Comparison of ENCODE assay signal across 8 cellular contexts in the genomic region with DNA sequence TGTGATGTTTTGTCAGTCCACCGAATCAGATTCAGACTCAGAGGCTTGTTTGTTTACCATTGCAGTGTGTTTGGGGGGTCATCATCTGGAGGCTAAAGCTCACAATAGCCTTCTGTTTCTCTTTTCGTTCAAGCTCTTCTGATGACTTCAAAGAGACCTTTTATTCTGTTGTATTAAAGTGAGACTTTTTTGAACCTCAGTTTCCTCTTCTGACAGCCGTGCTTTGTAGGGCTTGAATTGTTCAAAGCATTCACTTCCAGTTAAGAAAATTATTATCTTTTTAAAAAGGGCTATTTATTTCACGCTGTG. TPM values are rescaled to one million over a fixed set of nuclear protein-coding genes. Genes with fewer than 3 reads are reported as not detected.
DNase-seq lines count a peak whose midpoint lies in the region; ATAC-seq, FAIRE-seq and TF ChIP-seq lines count a peak whose summit lies in the region.

No MANE protein-coding gene starts in this region.

- H3K23ac ChIP-seq in mesendoderm (ENCODE audit: low read length), result no peak overlapping the region

- TF ChIP-seq CTCF in OCI-LY3 (IDR thresholded peaks at IDR 0.05; ENCODE audit: low read depth, low read length), result no peak
- TF ChIP-seq CTCF in endothelial cell of umbilical vein (IDR thresholded peaks at IDR 0.05; ENCODE audit: extremely low read depth in 1 of 2, insufficient read depth in 1 of 2, low read depth in 1 of 2, low read length in 2 of 2), result no peak
- no peak for TF ChIP-seq CTCF in neutrophil (IDR thresholded peaks at IDR 0.05)

- TSS peak; percentile 26 for BruUV-seq in endothelial cell of umbilical vein (replicated peaks; lab: Mats Ljungman, UMichigan)

- H3K79me1 ChIP-seq in mesendoderm (ENCODE audit: low read length), result no peaks in the 10 kb centered on the region

- H3K79me2 ChIP-seq in OCI-LY3 (ENCODE audit: low read length), result peaks cover 10% of the 10 kb centered on the region; the same call in 1 of the 2 replicates
- peaks cover 3% of the 10 kb centered on the region for H3K79me2 ChIP-seq in endothelial cell of umbilical vein (ENCODE audit: control insufficient read depth, insufficient read depth, low read length)
- H3K79me2 ChIP-seq in mesendoderm (ENCODE audit: control insufficient read depth, insufficient read depth, low read length), result no peaks in the 10 kb centered on the region

- H3K4me3 ChIP-seq in CD8-positive, alpha-beta memory T cell (ENCODE audit: low read length), result peak overlapping the region; percentile 76
- peak overlapping the region; percentile 91 for H3K4me3 ChIP-seq in OCI-LY3 (ENCODE audit: low read length)
- peak overlapping the region in 2 of 3 experiments; percentile 63 to 71 for H3K4me3 ChIP-seq in endothelial cell of umbilical vein (replicated peaks in 1 of 3; ENCODE audit: insufficient read depth in 1 of 3, low read depth in 1 of 3, low read length in 3 of 3)
- peak overlapping the region; percentile 73 to 97 for H3K4me3 ChIP-seq in neutrophil (ENCODE audit: low read depth in 1 of 2, low read length in 1 of 2)
- no peak overlapping the region for H3K4me3 ChIP-seq in mesendoderm (ENCODE audit: low read length)

- TF ChIP-seq POLR2A in endothelial cell of umbilical vein (IDR thresholded peaks at IDR 0.05; ENCODE audit: low read depth, low read length), result no peak

- peak overlapping the region; percentile 3 for H3K27ac ChIP-seq in CD8-positive, alpha-beta memory T cell (ENCODE audit: low read depth, low read length)
- H3K27ac ChIP-seq in OCI-LY3 (ENCODE audit: low read length), result no peak overlapping the region
- H3K27ac ChIP-seq in endothelial cell of umbilical vein (ENCODE audit: insufficient read depth, low read depth, low read length), result no peak overlapping the region
- peak overlapping the region; percentile 93 for H3K27ac ChIP-seq in neutrophil
- H3K27ac ChIP-seq in mesendoderm (ENCODE audit: low read depth, low read length), result no peak overlapping the region

- H3K27me3 ChIP-seq in CD8-positive, alpha-beta memory T cell (ENCODE audit: insufficient read depth, low read length, poor library complexity, severe bottlenecking), result no peaks in the 10 kb centered on the region
- H3K27me3 ChIP-seq in OCI-LY3 (ENCODE audit: low read depth, low read length) (no peaks in the 10 kb centered on the region), endothelial cell of umbilical vein (ENCODE audit: control insufficient read depth in 2 of 2, insufficient read depth in 2 of 2, low read length in 2 of 2) (no peaks in the 10 kb centered on the region), neutrophil (no peaks in the 10 kb centered on the region), mesendoderm (ENCODE audit: insufficient read depth, low read length, poor library complexity) (no peaks in the 10 kb centered on the region)

- H3K4me2 ChIP-seq in OCI-LY3 (ENCODE audit: low read length) (peak overlapping the region; percentile 82), endothelial cell of umbilical vein (ENCODE audit: insufficient read depth, low read length) (peak overlapping the region; percentile 89), mesendoderm (ENCODE audit: low read length) (no peak overlapping the region)

- peak overlapping the region in 7 of 8 donors; percentile 55 to 97 (median 94) for H3K27ac Mint-ChIP-seq in CD8-positive, alpha-beta memory T cell

- no CpG with 5 or more reads among the region's 4 CpGs for WGBS in mesendoderm (ENCODE audit: extremely low coverage, insufficient coverage, low lambda C conversion rate)

- H3K18ac ChIP-seq in mesendoderm (ENCODE audit: low read length), result no peak overlapping the region

- no peak overlapping the region for H4K5ac ChIP-seq in mesendoderm (ENCODE audit: low read length)

- H3K9me3 ChIP-seq in CD8-positive, alpha-beta memory T cell (ENCODE audit: low read length), result no peaks in the 10 kb centered on the region
- H3K9me3 ChIP-seq in OCI-LY3 (ENCODE audit: insufficient read depth, low read length) (no peaks in the 10 kb centered on the region), endothelial cell of umbilical vein (replicated peaks; ENCODE audit: control insufficient read depth, insufficient read depth, low read length) (no peaks in the 10 kb centered on the region), neutrophil (no peaks in the 10 kb centered on the region)

- H4K20me1 ChIP-seq in OCI-LY3 (ENCODE audit: insufficient read depth, low read length) (no peaks in the 10 kb centered on the region), endothelial cell of umbilical vein (replicated peaks; ENCODE audit: control insufficient read depth, extremely low read depth, insufficient read depth, low read length) (no peaks in the 10 kb centered on the region)

- peaks cover 36 to 50% (median 47%) of the 10 kb centered on the region in 3 donors for H3K4me1 Mint-ChIP-seq in CD8-positive, alpha-beta memory T cell

- H3K9ac ChIP-seq in OCI-LY3 (ENCODE audit: low read length) (peak overlapping the region; percentile 69), endothelial cell of umbilical vein (replicated peaks; ENCODE audit: extremely low read depth, insufficient read depth, low read length) (no peak overlapping the region), mesendoderm (ENCODE audit: low read length) (no peak overlapping the region)

- no peak overlapping the region for H3K56ac ChIP-seq in mesendoderm (ENCODE audit: low read length)

- CTCF ChIA-PET in CD8-positive, alpha-beta memory T cell (lab: Charles Lee), result interaction anchor here (0.7 to 2.1 kb wide), 6 partner anchors 12 to 158 kb away, joined by 3 to 17 read pairs (median 4); a partner anchor contains a TSS
- CTCF ChIA-PET in endothelial cell of umbilical vein (lab: Charles Lee), result interaction anchor here (0.7 to 2.5 kb wide), 8 partner anchors 9 to 193 kb away, joined by 3 to 18 read pairs (median 4); no protein-coding TSS in a partner anchor

- H2BK5ac ChIP-seq in mesendoderm (ENCODE audit: low read length), result no peak overlapping the region

- H3K36me3 ChIP-seq in CD8-positive, alpha-beta memory T cell (ENCODE audit: insufficient read depth, low read length), result no peaks in the 10 kb centered on the region
- no peaks in the 10 kb centered on the region for H3K36me3 ChIP-seq in OCI-LY3 (replicated peaks; ENCODE audit: low read depth, low read length)
- H3K36me3 ChIP-seq in endothelial cell of umbilical vein (ENCODE audit: control insufficient read depth in 2 of 2, extremely low read depth in 1 of 2, insufficient read depth in 2 of 2, low read length in 2 of 2), result no peaks in the 10 kb centered on the region
- peaks cover 3% of the 10 kb centered on the region for H3K36me3 ChIP-seq in neutrophil
- no peaks in the 10 kb centered on the region for H3K36me3 ChIP-seq in mesendoderm (ENCODE audit: control insufficient read depth, insufficient read depth, low read length)

- H3K4ac ChIP-seq in mesendoderm (ENCODE audit: low read depth, low read length), result no peak overlapping the region

- H2AFZ ChIP-seq in OCI-LY3 (ENCODE audit: low read depth, low read length) (no peak overlapping the region), endothelial cell of umbilical vein (ENCODE audit: low read depth, low read length) (no peak overlapping the region)

- intact Hi-C loops in endothelial cell of umbilical vein (cut with micrococcal nuclease), result loop anchor here (5.0 to 10.0 kb wide), 3 partner anchors 98 to 1569 kb away; a partner anchor contains a TSS

- no peaks in the 10 kb centered on the region for H3K9me1 ChIP-seq in endothelial cell of umbilical vein (replicated peaks; ENCODE audit: control insufficient read depth, extremely low read depth, insufficient read depth, low read length)

- H3K4me3 Mint-ChIP-seq in CD8-positive, alpha-beta memory T cell, result peak overlapping the region; percentile 95 to 100 (median 100)

- H3K9me3 Mint-ChIP-seq in CD8-positive, alpha-beta memory T cell, result no peaks in the 10 kb centered on the region

- no peak for DNase-seq in CD8-positive, alpha-beta memory T cell
- DNase-seq in endothelial cell of umbilical vein (ENCODE audit: low read depth, low spot score) (no peak), NCI-H2227 (lab: John Stamatoyannopoulos, UW; ENCODE audit: unreplicated experiment) (no peak), mesendoderm (no peak)
- DNase-seq in activated CD4-positive, CD25-positive, alpha-beta regulatory T cell (lab: John Stamatoyannopoulos, UW), result no peak

- H3K27me3 Mint-ChIP-seq in CD8-positive, alpha-beta memory T cell, result no peaks in the 10 kb centered on the region

- H4K8ac ChIP-seq in mesendoderm (ENCODE audit: low read depth, low read length), result no peak overlapping the region

- H3K36me3 Mint-ChIP-seq in CD8-positive, alpha-beta memory T cell, result peaks cover 0 to 7% (median 2%) of the 10 kb centered on the region in 3 donors

- no peak overlapping the region for H2BK120ac ChIP-seq in mesendoderm (ENCODE audit: low read depth, low read length)

- H2AK5ac ChIP-seq in mesendoderm (ENCODE audit: low read length), result no peak overlapping the region

- no peak for ATAC-seq in GM21367 (IDR thresholded peaks at IDR 0.05; ENCODE audit: unreplicated experiment)

- dilution Hi-C loops in endothelial cell of umbilical vein (cut with MboI; ENCODE audit: extremely low pct_ligation_motif_present, low sequenced_read_pairs), result no loop called here

- peaks cover 16% of the 10 kb centered on the region for H3K4me1 ChIP-seq in CD8-positive, alpha-beta memory T cell (ENCODE audit: insufficient read depth, low read length)
- peaks cover 13% of the 10 kb centered on the region for H3K4me1 ChIP-seq in OCI-LY3 (ENCODE audit: low read length)
- peaks cover 12% of the 10 kb centered on the region for H3K4me1 ChIP-seq in endothelial cell of umbilical vein (ENCODE audit: control insufficient read depth, extremely low read depth, insufficient read depth, low read length)
- H3K4me1 ChIP-seq in neutrophil (ENCODE audit: control insufficient read depth in 1 of 2, insufficient read depth in 1 of 2, low read depth in 1 of 2, low read length in 1 of 2), result peaks cover 36 to 51% of the 10 kb centered on the region in 2 experiments
- H3K4me1 ChIP-seq in mesendoderm (ENCODE audit: control insufficient read depth, low read depth, low read length), result no peaks in the 10 kb centered on the region

- POLR2A ChIA-PET in CD8-positive, alpha-beta memory T cell (lab: Charles Lee), result no interaction called here
- POLR2A ChIA-PET in endothelial cell of umbilical vein (lab: Charles Lee), result no interaction called here

- no peak overlapping the region for H2BK15ac ChIP-seq in mesendoderm (replicated peaks; ENCODE audit: low read depth)

- peak; percentile 74 for FAIRE-seq in endothelial cell of umbilical vein (lab: Jason Lieb, UNC)

RNA-seq across cellular contexts. Expression of a gene that starts 1.3 kb away (rescaled TPM):
- total RNA-seq in CD8-positive, alpha-beta memory T cell, result 10 to 100 TPM; 24.8 to 27.2 TPM
- 27.8 TPM for polyA plus RNA-seq in CD8-positive, alpha-beta memory T cell
- total RNA-seq in endothelial cell of umbilical vein, result 11.1 and 14.6 TPM in 2 replicates
- 8.4 and 11.3 TPM in 2 replicates for polyA plus RNA-seq in endothelial cell of umbilical vein
- 12.8 and 15.2 TPM in 2 replicates for polyA plus RNA-seq in endothelial cell of umbilical vein (2011; cell fraction: cytosol; rRNA removed)
- polyA plus RNA-seq in endothelial cell of umbilical vein (2011; cell fraction: nucleus; rRNA removed), result 20.7 and 21.6 TPM in 2 replicates
- polyA plus RNA-seq in endothelial cell of umbilical vein (2012), result 11.0 and 14.3 TPM in 2 replicates
- polyA minus RNA-seq in endothelial cell of umbilical vein, result 12.2 and 17.7 TPM in 2 replicates
- polyA minus RNA-seq in endothelial cell of umbilical vein (2011; cell fraction: cytosol; rRNA and poly(A)+ RNA removed), result 4.4 TPM
- 14.9 and 22.0 TPM in 2 replicates for polyA minus RNA-seq in endothelial cell of umbilical vein (2011; cell fraction: nucleus; rRNA and poly(A)+ RNA removed)
- polyA plus RNA-seq in mesendoderm (2013, experiment 1 of 2), result 5.3 TPM
- polyA plus RNA-seq in mesendoderm (2013, experiment 2 of 2), result 5.1 TPM

RNA-seq across cellular contexts. Expression of a gene that starts 27.6 kb away (rescaled TPM):
- total RNA-seq in CD8-positive, alpha-beta memory T cell, result 10 to 100 TPM; 12.4 to 14.6 TPM
- polyA plus RNA-seq in CD8-positive, alpha-beta memory T cell, result 29.6 TPM
- total RNA-seq in endothelial cell of umbilical vein, result 10.0 and 10.3 TPM in 2 replicates
- polyA plus RNA-seq in endothelial cell of umbilical vein, result 4.5 and 8.2 TPM in 2 replicates
- polyA plus RNA-seq in endothelial cell of umbilical vein (2011; cell fraction: cytosol; rRNA removed), result 7.8 and 9.0 TPM in 2 replicates
- 5.1 and 6.5 TPM in 2 replicates for polyA plus RNA-seq in endothelial cell of umbilical vein (2011; cell fraction: nucleus; rRNA removed)
- polyA plus RNA-seq in endothelial cell of umbilical vein (2012), result 3.8 and 9.0 TPM in 2 replicates
- polyA minus RNA-seq in endothelial cell of umbilical vein, result 8.0 and 8.6 TPM in 2 replicates
- polyA minus RNA-seq in endothelial cell of umbilical vein (2011; cell fraction: cytosol; rRNA and poly(A)+ RNA removed), result 7.6 TPM
- 3.2 and 3.6 TPM in 2 replicates for polyA minus RNA-seq in endothelial cell of umbilical vein (2011; cell fraction: nucleus; rRNA and poly(A)+ RNA removed)
- polyA plus RNA-seq in mesendoderm (2013, experiment 1 of 2), result 6.4 TPM
- polyA plus RNA-seq in mesendoderm (2013, experiment 2 of 2), result 4.3 TPM

RNA-seq across cellular contexts. Expression of a gene that starts 27.9 kb away (rescaled TPM):
- 10 to 100 TPM; 22.7 to 24.5 TPM for total RNA-seq in CD8-positive, alpha-beta memory T cell
- 6.3 TPM for polyA plus RNA-seq in CD8-positive, alpha-beta memory T cell
- total RNA-seq in endothelial cell of umbilical vein, result 18.1 and 21.3 TPM in 2 replicates
- polyA plus RNA-seq in endothelial cell of umbilical vein, result 9.6 and 11.9 TPM in 2 replicates
- 10.4 and 11.1 TPM in 2 replicates for polyA plus RNA-seq in endothelial cell of umbilical vein (2011; cell fraction: cytosol; rRNA removed)
- polyA plus RNA-seq in endothelial cell of umbilical vein (2011; cell fraction: nucleus; rRNA removed), result 11.6 and 14.7 TPM in 2 replicates
- polyA plus RNA-seq in endothelial cell of umbilical vein (2012), result 9.5 and 10.1 TPM in 2 replicates
- polyA minus RNA-seq in endothelial cell of umbilical vein, result 9.5 and 14.8 TPM in 2 replicates
- 13.9 TPM for polyA minus RNA-seq in endothelial cell of umbilical vein (2011; cell fraction: cytosol; rRNA and poly(A)+ RNA removed)
- polyA minus RNA-seq in endothelial cell of umbilical vein (2011; cell fraction: nucleus; rRNA and poly(A)+ RNA removed), result 9.8 and 10.8 TPM in 2 replicates
- polyA plus RNA-seq in mesendoderm (2013, experiment 1 of 2), result 19.3 TPM
- 19.4 TPM for polyA plus RNA-seq in mesendoderm (2013, experiment 2 of 2)

Comparison
In these comparisons a context has a peak if more than half of its experiments do, and no peak if none do; other contexts are left out.
1. H3K27ac ChIP-seq: peak in CD8-positive, alpha-beta memory T cell (single experiment) and neutrophil (single experiment); none in OCI-LY3 (single experiment), endothelial cell of umbilical vein (single experiment) and mesendoderm (single experiment).